18 cellular contexts compared by ENCODE assay signal in the genomic region with DNA sequence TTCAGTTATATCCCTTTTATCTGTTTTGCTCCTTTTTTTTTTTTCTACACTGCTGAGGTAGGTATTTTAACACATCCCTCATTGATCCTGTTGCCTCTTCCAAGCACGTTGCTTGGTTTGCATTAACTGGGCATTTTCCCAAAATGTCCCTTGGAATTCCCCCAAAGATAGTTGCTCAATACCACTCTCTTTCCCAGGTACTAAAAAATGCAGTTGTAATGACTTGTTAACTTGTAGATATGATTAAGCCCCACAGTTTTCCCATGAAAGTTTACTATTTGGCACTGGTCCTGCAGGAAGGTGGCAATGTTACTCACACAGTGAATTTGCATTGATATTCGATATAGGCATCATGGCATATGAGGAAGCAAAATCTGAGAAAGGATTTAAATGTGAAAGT.
"Had no signal": no experiment of that assay in that cellular context is flagged by ENCODE, and none has a peak within 500 bp of the region (broad histone marks: within the 10 kb centered on the region; RNA-seq: fewer than 3 reads in every experiment).

No MANE protein-coding gene starts in this region.

- H3K36me3 Mint-ChIP-seq: activated CD4-positive, alpha-beta memory T cell treated with anti-CD3 and anti-CD28 coated beads for 36 hours; activated naive CD8-positive, alpha-beta T cell treated with anti-CD3 and anti-CD28 coated beads, Interleukin-2, amount 10 ng/mL, durations not matched to agents 7 days and 5 days; T-cell had no signal

- H3K27ac Mint-ChIP-seq: activated CD4-positive, alpha-beta memory T cell treated with anti-CD3 and anti-CD28 coated beads for 36 hours; activated naive CD8-positive, alpha-beta T cell treated with anti-CD3 and anti-CD28 coated beads, Interleukin-2, amount 10 ng/mL, durations not matched to agents 7 days and 5 days; activated T-cell treated with anti-CD3 and anti-CD28 coated beads, Interleukin-2, amount 50 U/mL, for 72 hours; nephron; T-cell had no signal

- H3K4me1 ChIP-seq: thyroid gland, uterus had no signal

- H3K9me3 ChIP-seq: thyroid gland, uterus had no signal

- H3K4me1 Mint-ChIP-seq: activated naive CD8-positive, alpha-beta T cell treated with anti-CD3 and anti-CD28 coated beads, Interleukin-2, amount 10 ng/mL, durations not matched to agents 7 days and 5 days; central memory CD8-positive, alpha-beta T cell; nephron; T-cell had no signal

- H3K4me3 ChIP-seq: thyroid gland, uterus had no signal

- DNase-seq: activated CD4-positive, alpha-beta memory T cell treated with anti-CD3 and anti-CD28 coated beads for 36 hours; activated gamma-delta T cell treated with Interleukin-2 at 50 U/mL for 16 hours; activated naive CD8-positive, alpha-beta T cell treated with anti-CD3 and anti-CD28 coated beads, Interleukin-2, amount 10 ng/mL, durations not matched to agents 7 days and 5 days; activated T-cell treated with anti-CD3 and anti-CD28 coated beads, Interleukin-2, amount 50 U/mL, for 72 hours; anterior cingulate cortex; cortex of kidney; effector CD8-positive, alpha-beta T cell; erythroblast; hippocampal formation; left colon; mesenchymal stem cell; stimulated activated CD4-positive, alpha-beta T cell treated with anti-CD3 and anti-CD28 coated beads, Interleukin-4, amount 100 ng/mL, for 4 hours; T-cell; thyroid gland; uterus had no signal

- H3K27me3 Mint-ChIP-seq: activated CD4-positive, alpha-beta memory T cell treated with anti-CD3 and anti-CD28 coated beads for 36 hours; activated naive CD8-positive, alpha-beta T cell treated with anti-CD3 and anti-CD28 coated beads, Interleukin-2, amount 10 ng/mL, durations not matched to agents 7 days and 5 days; central memory CD8-positive, alpha-beta T cell; T-cell had no signal

- H3K4me3 Mint-ChIP-seq: activated CD4-positive, alpha-beta memory T cell treated with anti-CD3 and anti-CD28 coated beads for 36 hours; activated naive CD8-positive, alpha-beta T cell treated with anti-CD3 and anti-CD28 coated beads, Interleukin-2, amount 10 ng/mL, durations not matched to agents 7 days and 5 days; activated T-cell treated with anti-CD3 and anti-CD28 coated beads, Interleukin-2, amount 50 U/mL, for 72 hours; central memory CD8-positive, alpha-beta T cell; nephron; T-cell had no signal

- H3K9me3 Mint-ChIP-seq: activated CD4-positive, alpha-beta memory T cell treated with anti-CD3 and anti-CD28 coated beads for 36 hours; nephron had no signal

- H3K27me3 ChIP-seq: thyroid gland, uterus had no signal

- H3K27ac ChIP-seq: thyroid gland, uterus, VCaP had no signal

- H3K36me3 ChIP-seq: thyroid gland, uterus had no signal
